ENCODE assay signal across 8 cellular contexts in the genomic region with DNA sequence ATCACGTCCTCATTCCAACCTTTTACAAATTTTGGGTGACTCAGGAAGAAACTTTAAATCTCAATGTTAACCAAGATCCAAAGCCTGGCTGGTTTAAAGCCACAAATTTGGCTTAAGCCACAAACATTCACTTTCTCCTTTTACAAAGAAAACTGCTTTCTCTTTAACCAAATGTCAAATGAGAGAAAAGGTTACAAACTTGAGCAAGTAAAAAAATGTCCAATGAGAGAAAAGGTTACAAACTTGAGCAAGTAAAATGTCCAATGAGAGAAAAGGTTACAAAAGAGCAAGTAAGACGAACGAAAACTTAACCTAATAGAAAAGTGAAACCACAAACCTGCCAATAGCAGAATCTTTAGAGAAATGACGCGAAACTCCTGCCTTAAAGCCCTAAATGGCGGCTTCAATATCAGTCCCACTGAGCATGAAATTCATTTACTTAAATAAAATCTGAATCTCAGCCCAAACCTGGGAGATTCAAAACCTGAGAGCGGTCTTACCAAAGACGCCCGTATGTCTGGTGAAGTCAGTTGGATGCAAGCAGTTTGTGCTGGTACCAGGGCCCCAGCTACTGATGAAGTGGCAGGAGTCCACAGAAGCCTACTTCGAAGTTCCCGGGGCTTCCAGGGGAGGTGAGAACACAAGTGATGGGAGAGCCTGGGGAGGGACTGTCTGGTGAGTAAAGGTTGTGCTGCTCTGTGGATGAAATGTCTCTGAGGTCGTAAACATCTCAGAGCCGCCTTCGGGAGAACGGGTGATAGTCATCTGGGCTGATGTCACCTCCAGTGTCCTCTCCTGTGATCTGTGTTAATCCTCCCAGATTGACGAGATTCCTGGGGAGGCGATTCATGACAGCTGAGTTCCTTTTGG.
DNase-seq lines count a peak whose midpoint lies in the region; ATAC-seq and TF ChIP-seq lines count a peak whose summit lies in the region.

No MANE protein-coding gene starts in this region.

- DNase-seq in G401 (ENCODE audit: low spot score) (peak; percentile 72), HUDEP-2 (lab: John Stamatoyannopoulos, UW; ENCODE audit: unreplicated experiment in 76 of 76) (peak in 47 of 76 experiments; percentile 5 to 93 (median 76)), RWPE2 (ENCODE audit: low spot score) (no peak), adrenal gland (peak; percentile 31 to 64 (median 39)), left ventricle myocardium inferior (no peak), gastrocnemius medialis (peak; percentile 10 to 33), occipital lobe (lab: John Stamatoyannopoulos, UW) (no peak)

- peak; percentile 84 for ATAC-seq in GM21529 (IDR thresholded peaks at IDR 0.05; ENCODE audit: unreplicated experiment)
- peak; percentile 76 for ATAC-seq in RWPE2 (ENCODE audit: low read depth)
- peak; percentile 86 to 90 for ATAC-seq in gastrocnemius medialis

- intact Hi-C loops in adrenal gland (cut with DNase I) = loop anchor here in 1 of 2 donors (5.0 kb wide), 1 partner anchor 414 kb away; no protein-coding TSS in a partner anchor
- intact Hi-C loops in left ventricle myocardium inferior (cut with micrococcal nuclease) = loop anchor here (10.0 kb wide), 1 partner anchor 416 kb away; no protein-coding TSS in a partner anchor
- intact Hi-C loops in gastrocnemius medialis (cut with DNase I; ENCODE audit: low total_unique reads) = loop anchor here (1.0 to 10.0 kb wide), 4 partner anchors 76 to 836 kb away; a partner anchor contains a TSS

- H3K27me3 ChIP-seq in RWPE2 (ENCODE audit: insufficient read depth, poor library complexity, severe bottlenecking) (no peaks in the 10 kb centered on the region), adrenal gland (no peaks in the 10 kb centered on the region), left ventricle myocardium inferior (ENCODE audit: low read depth) (no peaks in the 10 kb centered on the region), gastrocnemius medialis (no peaks in the 10 kb centered on the region)

- no peaks in the 10 kb centered on the region for H3K36me3 ChIP-seq in RWPE2 (ENCODE audit: low read depth)
- no peaks in the 10 kb centered on the region for H3K36me3 ChIP-seq in adrenal gland (replicated peaks in 1 of 2)
- no peaks in the 10 kb centered on the region for H3K36me3 ChIP-seq in left ventricle myocardium inferior
- H3K36me3 ChIP-seq in gastrocnemius medialis = no peaks in the 10 kb centered on the region

- H3K4me3 ChIP-seq in RWPE2 (ENCODE audit: severe bottlenecking) (peak overlapping the region; percentile 43), adrenal gland (peak overlapping the region; percentile 58 to 82 (median 68)), left ventricle myocardium inferior (peak overlapping the region; percentile 72), gastrocnemius medialis (peak overlapping the region; percentile 66 to 77 (median 72))

- in situ Hi-C loops in G401 (cut with HindIII; ENCODE audit: low sequenced_read_pairs) = no loop called here
- in situ Hi-C loops in gastrocnemius medialis (cut with MboI; ENCODE audit: low sequenced_read_pairs in 4 of 4) = loop anchor here (10.0 to 25.0 kb wide), 7 partner anchors 76 to 834 kb away; a partner anchor contains a TSS

- H3K4me1 ChIP-seq in RWPE2 (ENCODE audit: insufficient read depth, poor library complexity, severe bottlenecking) = no peaks in the 10 kb centered on the region
- peaks cover 0 to 20% of the 10 kb centered on the region in 2 donors for H3K4me1 ChIP-seq in adrenal gland (replicated peaks in 1 of 2)
- H3K4me1 ChIP-seq in left ventricle myocardium inferior = peaks cover 18% of the 10 kb centered on the region
- peaks cover 5 to 9% of the 10 kb centered on the region in 2 donors for H3K4me1 ChIP-seq in gastrocnemius medialis

- TF ChIP-seq CTCF in RWPE2 (IDR thresholded peaks at IDR 0.05; ENCODE audit: poor library complexity, severe bottlenecking) (no peak), adrenal gland (IDR thresholded peaks at IDR 0.05) (no peak), left ventricle myocardium inferior (IDR thresholded peaks at IDR 0.05; ENCODE audit: borderline replicate concordance) (no peak), gastrocnemius medialis (IDR thresholded peaks at IDR 0.05 in 4 of 5, conservative IDR thresholded peaks at IDR 0.05 in 1 of 5) (no peak)

- 0 to 9% (median 5%) methylated on average over 8 to 17 of the region's 17 CpGs for WGBS in adrenal gland, 4 donors

- peak overlapping the region; percentile 45 for H3K27ac ChIP-seq in RWPE2 (ENCODE audit: poor library complexity, severe bottlenecking)
- peak overlapping the region; percentile 84 to 93 (median 90) for H3K27ac ChIP-seq in adrenal gland
- H3K27ac ChIP-seq in left ventricle myocardium inferior (replicated peaks) = peak overlapping the region; percentile 85
- H3K27ac ChIP-seq in gastrocnemius medialis = peak overlapping the region; percentile 82 to 88 (median 84)

- TF ChIP-seq POLR2A in adrenal gland (IDR thresholded peaks at IDR 0.05) = peak in 1 of 2 donors; percentile 69
- no peak for TF ChIP-seq POLR2A in gastrocnemius medialis (IDR thresholded peaks at IDR 0.05)

- H3K9me3 ChIP-seq in RWPE2 (ENCODE audit: severe bottlenecking) = no peaks in the 10 kb centered on the region
- no peaks in the 10 kb centered on the region for H3K9me3 ChIP-seq in adrenal gland (replicated peaks in 1 of 3)
- no peaks in the 10 kb centered on the region for H3K9me3 ChIP-seq in left ventricle myocardium inferior (replicated peaks)
- H3K9me3 ChIP-seq in gastrocnemius medialis = no peaks in the 10 kb centered on the region

Comparison
In these comparisons a context has a peak if more than half of its experiments do, and no peak if none do; other contexts are left out.
1. DNase-seq: peak in G401 (single experiment), HUDEP-2 (47 of 76), adrenal gland (7 of 7) and gastrocnemius medialis (2 of 2); none in RWPE2 (single experiment), left ventricle myocardium inferior (single experiment) and occipital lobe (single experiment).
2. Peak in every context shown above with its lines, with median percentiles within 50 percentile points of each other: ATAC-seq, H3K27ac ChIP-seq and H3K4me3 ChIP-seq.